ENCODE assay signal across 9 cellular contexts in the genomic region with DNA sequence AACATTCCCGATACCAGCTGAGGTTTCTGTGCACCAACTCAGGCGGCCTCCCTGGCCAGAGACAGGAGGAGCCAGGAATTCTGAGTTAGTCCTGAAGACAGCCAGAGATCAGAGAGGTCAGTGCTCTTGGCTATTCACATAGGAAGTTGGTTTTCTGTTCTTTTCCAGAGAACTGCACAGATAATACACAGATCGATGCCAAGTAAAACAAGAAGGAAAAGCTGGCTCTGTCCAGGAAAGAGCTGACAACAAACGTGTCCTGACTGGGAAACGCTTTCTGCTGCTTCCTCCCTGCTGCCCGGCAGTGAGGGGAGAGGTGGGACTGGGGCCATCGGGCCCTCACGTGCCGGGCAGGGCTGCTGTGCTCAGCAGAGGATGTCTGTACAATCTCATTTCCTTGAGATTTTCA.
DNase-seq lines count a peak whose midpoint lies in the region; ATAC-seq, FAIRE-seq and TF ChIP-seq lines count a peak whose summit lies in the region.
"Had no signal": no experiment of that assay in that cellular context is flagged by ENCODE, and none has a peak within 500 bp of the region (broad histone marks: within the 10 kb centered on the region; RNA-seq: fewer than 3 reads in every experiment).

No MANE protein-coding gene starts in this region.

- no peaks in the 10 kb centered on the region for H3K79me1 ChIP-seq in mesenchymal stem cell (replicated peaks; ENCODE audit: low read length, poor library complexity, severe bottlenecking)

- FAIRE-seq in frontal cortex (lab: Jason Lieb, UNC) = no peak
- FAIRE-seq in HTR-8/SVneo (lab: Jason Lieb, UNC) = no peak

- H3K23ac ChIP-seq in mesenchymal stem cell (ENCODE audit: low read length in 2 of 2) = no peak overlapping the region

- WGBS in mesenchymal stem cell = 38% methylated on average over 9 of the region's 9 CpGs
- 11% methylated on average over 9 of the region's 9 CpGs for WGBS in suprapubic skin

- peak; percentile 79 for DNase-seq in MG63
- DNase-seq in dermis blood vessel endothelial cell = peak; percentile 68
- DNase-seq in mesenchymal stem cell = peak; percentile 18
- DNase-seq in suprapubic skin (ENCODE audit: low spot score in 2 of 2) = no peak
- no peak for DNase-seq in frontal cortex (ENCODE audit: low spot score in 2 of 2)
- no peak for DNase-seq in activated naive CD4-positive, alpha-beta T cell treated with anti-CD3 and anti-CD28 coated beads, Interleukin-2, amount 50 U/mL, for 72 hours (ENCODE audit: low spot score in 2 of 2)
- DNase-seq in HTR-8/SVneo (ENCODE audit: insufficient read length, low spot score) = no peak
- DNase-seq: activated CD4-positive, alpha-beta T cell treated with anti-CD3 and anti-CD28 coated beads for 4 hours had no signal

- no peak overlapping the region for H4K91ac ChIP-seq in mesenchymal stem cell (ENCODE audit: low read length)

- no peak overlapping the region for H3K4me2 ChIP-seq in mesenchymal stem cell (ENCODE audit: low read length, poor library complexity, severe bottlenecking)

- H2BK12ac ChIP-seq in mesenchymal stem cell (ENCODE audit: low read length in 2 of 2) = no peak overlapping the region

- H3K4me1 ChIP-seq in mesenchymal stem cell (ENCODE audit: control insufficient read depth, insufficient read depth, low read depth, low read length) (peaks cover 3% of the 10 kb centered on the region), suprapubic skin (peaks cover 34% of the 10 kb centered on the region)

- TF ChIP-seq EP300 in suprapubic skin (IDR thresholded peaks at IDR 0.05) = no peak

- H2AK5ac ChIP-seq in mesenchymal stem cell (ENCODE audit: low read length, severe bottlenecking) = no peak overlapping the region

- peak overlapping the region; percentile 30 for H4K8ac ChIP-seq in mesenchymal stem cell (ENCODE audit: low read length)

- H3K27ac ChIP-seq in mesenchymal stem cell (ENCODE audit: low read length, poor library complexity, severe bottlenecking) (no peak overlapping the region), suprapubic skin (peak overlapping the region; percentile 71)

- H2AFZ ChIP-seq in mesenchymal stem cell (ENCODE audit: low read depth, low read length) = no peak overlapping the region

- no peak overlapping the region for H3K18ac ChIP-seq in mesenchymal stem cell (ENCODE audit: low read depth in 1 of 2, low read length in 2 of 2)

- no peaks in the 10 kb centered on the region for H3K27me3 ChIP-seq in MG63
- H3K27me3 ChIP-seq in mesenchymal stem cell (ENCODE audit: control insufficient read depth in 1 of 2, insufficient read depth in 1 of 2, low read length in 2 of 2) = peaks cover 37 to 43% of the 10 kb centered on the region in 2 experiments
- no peaks in the 10 kb centered on the region for H3K27me3 ChIP-seq in suprapubic skin

- H3K9me3 Mint-ChIP-seq in activated naive CD4-positive, alpha-beta T cell treated with anti-CD3 and anti-CD28 coated beads, Interleukin-2, amount 50 U/mL, for 72 hours = no peaks in the 10 kb centered on the region

- H3K9me3 ChIP-seq in MG63 = no peaks in the 10 kb centered on the region
- H3K9me3 ChIP-seq in mesenchymal stem cell (ENCODE audit: control insufficient read depth, low read length) = no peaks in the 10 kb centered on the region
- no peaks in the 10 kb centered on the region for H3K9me3 ChIP-seq in suprapubic skin

- H2BK15ac ChIP-seq in mesenchymal stem cell (ENCODE audit: low read depth, poor library complexity, severe bottlenecking) = no peak overlapping the region

- H3K36me3 Mint-ChIP-seq in activated naive CD4-positive, alpha-beta T cell treated with anti-CD3 and anti-CD28 coated beads, Interleukin-2, amount 50 U/mL, for 72 hours = no peaks in the 10 kb centered on the region

- H3K27ac Mint-ChIP-seq in activated naive CD4-positive, alpha-beta T cell treated with anti-CD3 and anti-CD28 coated beads, Interleukin-2, amount 50 U/mL, for 72 hours = no peak overlapping the region

- no peak for TF ChIP-seq CTCF in suprapubic skin (IDR thresholded peaks at IDR 0.05)

- H3K9ac ChIP-seq in mesenchymal stem cell (ENCODE audit: low read length) = peak overlapping the region; percentile 4

- ATAC-seq in GM19351 (IDR thresholded peaks at IDR 0.05; ENCODE audit: unreplicated experiment) = no peak
- no peak for ATAC-seq in activated naive CD4-positive, alpha-beta T cell treated with anti-CD3 and anti-CD28 coated beads, Interleukin-2, amount 50 U/mL, for 72 hours

- TF ChIP-seq POLR2A in suprapubic skin (IDR thresholded peaks at IDR 0.05) = no peak

- H3K36me3 ChIP-seq in MG63 = no peaks in the 10 kb centered on the region
- no peaks in the 10 kb centered on the region for H3K36me3 ChIP-seq in mesenchymal stem cell (ENCODE audit: control insufficient read depth in 1 of 2, insufficient read depth in 2 of 2, low read depth in 1 of 2, low read length in 2 of 2)
- H3K36me3 ChIP-seq in suprapubic skin = no peaks in the 10 kb centered on the region

- H3K4me3 ChIP-seq in MG63 = no peak overlapping the region
- H3K4me3 ChIP-seq in mesenchymal stem cell (ENCODE audit: insufficient read depth in 1 of 2, low read depth in 1 of 2, low read length in 2 of 2) = no peak overlapping the region
- H3K4me3 ChIP-seq in suprapubic skin = no peak overlapping the region

- peak overlapping the region in 1 of 2 experiments; percentile 3 for H3K4ac ChIP-seq in mesenchymal stem cell (ENCODE audit: low read depth in 1 of 2, low read length in 2 of 2)

- no peak overlapping the region for H2BK120ac ChIP-seq in mesenchymal stem cell (ENCODE audit: low read depth, low read length)

- H3K14ac ChIP-seq in mesenchymal stem cell (ENCODE audit: low read length in 2 of 2) = no peak overlapping the region

- no peak overlapping the region for H2BK5ac ChIP-seq in mesenchymal stem cell (ENCODE audit: low read depth, low read length, poor library complexity, severe bottlenecking)

Comparison
In these comparisons a context has a peak if more than half of its experiments do, and no peak if none do; other contexts are left out.
1. DNase-seq: peak in MG63 (single experiment), dermis blood vessel endothelial cell (single experiment) and mesenchymal stem cell (single experiment); none in suprapubic skin (0 of 2), frontal cortex (0 of 2), activated naive CD4-positive, alpha-beta T cell treated with anti-CD3 and anti-CD28 coated beads, Interleukin-2, amount 50 U/mL, for 72 hours (0 of 2) and HTR-8/SVneo (single experiment).